1 cellular context compared by ENCODE assay signal in genomic region chr11:78203184-78203583, GRCh38.
TF ChIP-seq lines count a peak whose summit lies in the region.

No MANE protein-coding gene starts in this region.

TF ChIP-seq in HepG2, 621 proteins besides CTCF, POLR2A, EP300 and RAD21:
- TF ChIP-seq FOXK1 (CRISPR knock-in tag; IDR thresholded peaks at IDR 0.05; ENCODE audit: borderline replicate concordance, low read depth) = no peak
- no peak for TF ChIP-seq CBX2 (IDR thresholded peaks at IDR 0.05; ENCODE audit: low read depth, low read length)
- no peak for TF ChIP-seq CBX2 (CRISPR knock-in tag; IDR thresholded peaks at IDR 0.05; ENCODE audit: low read depth)
- TF ChIP-seq MIER2 (CRISPR knock-in tag; IDR thresholded peaks at IDR 0.05) = no peak
- TF ChIP-seq, protein P1, sequence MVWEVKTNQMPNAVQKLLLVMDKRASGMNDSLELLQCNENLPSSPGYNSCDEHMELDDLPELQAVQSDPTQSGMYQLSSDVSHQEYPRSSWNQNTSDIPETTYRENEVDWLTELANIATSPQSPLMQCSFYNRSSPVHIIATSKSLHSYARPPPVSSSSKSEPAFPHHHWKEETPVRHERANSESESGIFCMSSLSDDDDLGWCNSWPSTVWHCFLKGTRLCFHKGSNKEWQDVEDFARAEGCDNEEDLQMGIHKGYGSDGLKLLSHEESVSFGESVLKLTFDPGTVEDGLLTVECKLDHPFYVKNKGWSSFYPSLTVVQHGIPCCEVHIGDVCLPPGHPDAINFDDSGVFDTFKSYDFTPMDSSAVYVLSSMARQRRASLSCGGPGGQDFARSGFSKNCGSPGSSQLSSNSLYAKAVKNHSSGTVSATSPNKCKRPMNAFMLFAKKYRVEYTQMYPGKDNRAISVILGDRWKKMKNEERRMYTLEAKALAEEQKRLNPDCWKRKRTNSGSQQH (CRISPR knock-in tag; IDR thresholded peaks at IDR 0.05; ENCODE audit: low read depth) = no peak
- no peak for TF ChIP-seq SKI (IDR thresholded peaks at IDR 0.05; ENCODE audit: partially characterized antibody)
- TF ChIP-seq ZNF776 (CRISPR knock-in tag; IDR thresholded peaks at IDR 0.05) = no peak
- TF ChIP-seq ZNF350 (CRISPR knock-in tag; IDR thresholded peaks at IDR 0.05; ENCODE audit: borderline replicate concordance, low read depth) = 0 out of 2 replicates have a peak, but pooled peaks have one; percentile 1
- no peak for TF ChIP-seq ZNF138 (CRISPR knock-in tag; IDR thresholded peaks at IDR 0.05; ENCODE audit: low read depth)
- TF ChIP-seq STAG1 (CRISPR knock-in tag; IDR thresholded peaks at IDR 0.05) = no peak
- no peak for TF ChIP-seq HOXA3 (CRISPR knock-in tag; IDR thresholded peaks at IDR 0.05)
- 0 out of 2 replicates have a peak, but pooled peaks have one; percentile 16 for TF ChIP-seq KAT7 (CRISPR knock-in tag; IDR thresholded peaks at IDR 0.05; ENCODE audit: borderline replicate concordance)
- no peak for TF ChIP-seq THAP11 (CRISPR knock-in tag; IDR thresholded peaks at IDR 0.05)
- no peak for TF ChIP-seq ZNF207 (IDR thresholded peaks at IDR 0.05; ENCODE audit: borderline replicate concordance)
- TF ChIP-seq HES4 (CRISPR knock-in tag; IDR thresholded peaks at IDR 0.05; ENCODE audit: borderline replicate concordance) = no peak
- TF ChIP-seq KLF15 (CRISPR knock-in tag; IDR thresholded peaks at IDR 0.05; ENCODE audit: borderline replicate concordance) = no peak
